ENCODE assay signal across 24 cellular contexts in genomic region chr3:105559856-105560255, GRCh38.
"Had no signal": no experiment of that assay in that cellular context is flagged by ENCODE, and none has a peak within 500 bp of the region (broad histone marks: within the 10 kb centered on the region; RNA-seq: fewer than 3 reads in every experiment).

No MANE protein-coding gene starts in this region.

- DNase-seq: cortex of kidney; effector memory CD8-positive, alpha-beta T cell; erythroblast; esophagus squamous epithelium; foreskin melanocyte; glutamatergic neuron; heart right ventricle; hippocampal formation; left cardiac atrium; left lung; mesendoderm; midbrain; naive thymus-derived CD4-positive, alpha-beta T cell; stimulated activated CD4-positive, alpha-beta T cell treated with anti-CD3 and anti-CD28 coated beads, Interleukin-2, amount 100 ng/mL, for 24 hours; stimulated activated CD4-positive, alpha-beta T cell treated with anti-CD3 and anti-CD28 coated beads, Interleukin-4, amount 100 ng/mL, for 24 hours; stimulated activated naive CD4-positive, alpha-beta T cell treated with Interleukin-2 at 50 U/mL for 16 hours; stomach; thyroid gland; trophoblast cell had no signal

- H3K4me3 ChIP-seq: esophagus squamous epithelium, heart right ventricle, left lung, neural progenitor cell, prostate gland, right atrium auricular region, smooth muscle cell, stomach, thyroid gland, vagina had no signal
